9 cellular contexts compared by ENCODE assay signal in the genomic region with DNA sequence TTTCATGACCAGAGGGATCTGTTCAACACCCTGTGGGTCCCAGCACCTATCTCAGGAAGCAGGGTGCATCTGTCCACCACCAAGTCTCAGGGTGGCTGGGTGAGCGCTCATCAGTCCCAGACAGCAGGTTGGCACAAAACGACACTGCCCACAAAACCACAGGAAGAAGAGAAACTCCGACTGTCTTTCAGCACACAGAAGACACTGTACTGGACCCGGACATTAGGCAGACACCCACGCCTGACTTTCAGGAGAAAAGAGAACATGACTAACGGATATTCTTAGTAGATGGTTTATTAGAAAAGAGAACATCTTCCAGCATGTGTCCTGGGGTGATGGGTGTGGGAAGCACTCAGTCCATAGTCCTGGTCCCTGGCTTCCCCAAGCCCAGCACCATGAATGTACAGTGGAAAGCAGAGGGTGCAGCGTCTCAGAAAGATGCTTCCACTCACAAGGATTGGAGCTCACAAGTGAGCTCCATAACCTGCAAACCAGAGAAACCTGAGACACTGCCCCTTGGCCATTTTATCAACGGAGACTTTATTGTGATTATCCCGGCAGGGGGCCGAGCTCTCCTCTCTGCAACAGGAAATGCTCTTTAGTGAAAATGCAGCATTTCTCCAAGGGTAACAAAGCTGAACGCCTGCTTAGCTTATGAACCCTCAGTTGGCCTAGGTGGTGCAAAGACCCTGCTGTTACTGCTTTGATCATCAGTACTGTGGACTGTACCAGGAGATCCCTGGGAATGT. TPM values are rescaled to one million over a fixed set of nuclear protein-coding genes. Genes with fewer than 3 reads are reported as not detected.
DNase-seq lines count a peak whose midpoint lies in the region; ATAC-seq lines count a peak whose summit lies in the region.
"Had no signal": no experiment of that assay in that cellular context is flagged by ENCODE, and none has a peak within 500 bp of the region (broad histone marks: within the 10 kb centered on the region; RNA-seq: fewer than 3 reads in every experiment).

No MANE protein-coding gene starts in this region.

- H3K9me3 ChIP-seq in effector memory CD4-positive, alpha-beta T cell (ENCODE audit: control insufficient read depth, low read length), result no peaks in the 10 kb centered on the region
- no peaks in the 10 kb centered on the region for H3K9me3 ChIP-seq in MG63
- H3K9me3 ChIP-seq: heart right ventricle had no signal

- H3K4me1 ChIP-seq in effector memory CD4-positive, alpha-beta T cell (ENCODE audit: control insufficient read depth, insufficient read depth, low read length, poor library complexity, severe bottlenecking), result peaks cover 78% of the 10 kb centered on the region

- no peaks in the 10 kb centered on the region for H3K36me3 ChIP-seq in effector memory CD4-positive, alpha-beta T cell (ENCODE audit: control insufficient read depth, insufficient read depth, low read length)
- no peaks in the 10 kb centered on the region for H3K36me3 ChIP-seq in MG63
- H3K36me3 ChIP-seq: heart right ventricle had no signal

- peak overlapping the region; percentile 31 for H3K4me3 ChIP-seq in effector memory CD4-positive, alpha-beta T cell (ENCODE audit: insufficient read depth, low read depth, low read length, poor library complexity, severe bottlenecking)
- no peak overlapping the region for H3K4me3 ChIP-seq in MG63

- peak; percentile 53 to 67 (median 65) for DNase-seq in effector memory CD4-positive, alpha-beta T cell
- peak; percentile 24 to 59 for DNase-seq in stimulated activated CD4-positive, alpha-beta T cell treated with anti-CD3 and anti-CD28 coated beads, Interleukin-4, amount 100 ng/mL, for 48 hours (ENCODE audit: low read depth in 2 of 2)
- DNase-seq in middle frontal gyrus (ENCODE audit: extremely low spot score, low spot score) (no peak), MG63 (no peak), cerebellar cortex (ENCODE audit: low spot score) (no peak)
- DNase-seq: heart right ventricle had no signal

- no peaks in the 10 kb centered on the region for H3K27me3 ChIP-seq in effector memory CD4-positive, alpha-beta T cell (replicated peaks; ENCODE audit: control insufficient read depth, insufficient read depth, low read length, poor library complexity, severe bottlenecking)
- peaks cover 12% of the 10 kb centered on the region for H3K27me3 ChIP-seq in MG63
- H3K27me3 ChIP-seq: heart right ventricle had no signal

- H3K27ac ChIP-seq in effector memory CD4-positive, alpha-beta T cell (ENCODE audit: insufficient read depth, low read length, poor library complexity, severe bottlenecking), result peak overlapping the region; percentile 94

- ATAC-seq in GM19395 (IDR thresholded peaks at IDR 0.05; ENCODE audit: unreplicated experiment) (peak; percentile 45), HG03460 (IDR thresholded peaks at IDR 0.05; ENCODE audit: unreplicated experiment) (peak; percentile 46)
- peak; percentile 49 to 53 for ATAC-seq in activated CD4-positive, CD25-positive, alpha-beta regulatory T cell treated with anti-CD3 and anti-CD28 coated beads, Interleukin-2, amount 50 U/mL, for 24 hours

RNA-seq across cellular contexts. Expression of a gene that starts 35.8 kb away (rescaled TPM):
- not detected in 2 replicates for total RNA-seq in MG63 (2014; rRNA removed; shearing (Covaris generic); ENCODE audit: low replicate concordance)

RNA-seq across cellular contexts. Expression of a gene that starts 55.8 kb away (rescaled TPM):
- 0.43 TPM in 1 of 2 replicates, not detected in the other for total RNA-seq in MG63 (2014; rRNA removed; shearing (Covaris generic); ENCODE audit: low replicate concordance)

Comparison
In these comparisons a context has a peak if more than half of its experiments do, and no peak if none do; other contexts are left out.
1. DNase-seq: peak in effector memory CD4-positive, alpha-beta T cell (3 of 3) and stimulated activated CD4-positive, alpha-beta T cell treated with anti-CD3 and anti-CD28 coated beads, Interleukin-4, amount 100 ng/mL, for 48 hours (2 of 2); none in middle frontal gyrus (single experiment), MG63 (single experiment) and cerebellar cortex (single experiment).
2. Peak in every context shown above with its lines, with median percentiles within 50 percentile points of each other: ATAC-seq.